11 cellular contexts compared by ENCODE assay signal in the genomic region with DNA sequence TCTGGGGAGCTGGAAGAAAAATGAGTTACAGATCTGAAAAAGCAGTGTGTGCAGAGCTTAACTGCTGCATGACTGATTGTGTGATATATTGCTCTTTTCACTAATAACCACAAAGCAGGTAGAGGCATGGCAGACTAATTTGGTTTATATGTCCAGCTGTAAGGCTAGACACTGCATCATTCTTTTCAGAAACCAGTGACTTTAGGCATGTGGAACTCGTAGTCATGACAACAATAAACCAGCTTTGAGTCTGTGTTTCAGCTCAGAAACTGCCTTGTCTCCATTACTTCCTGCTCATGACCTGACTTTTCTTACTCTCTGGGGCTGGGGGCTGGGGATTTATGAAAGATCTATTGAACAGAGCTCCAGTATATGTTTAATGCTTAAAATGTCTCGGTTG.
DNase-seq lines count a peak whose midpoint lies in the region; ATAC-seq, FAIRE-seq and TF ChIP-seq lines count a peak whose summit lies in the region.
"Had no signal": no experiment of that assay in that cellular context is flagged by ENCODE, and none has a peak within 500 bp of the region (broad histone marks: within the 10 kb centered on the region; RNA-seq: fewer than 3 reads in every experiment).

No MANE protein-coding gene starts in this region.

- H2AK5ac ChIP-seq in IMR-90 (ENCODE audit: low read depth, low read length): no peak overlapping the region

- peak; percentile 71 for ATAC-seq in IMR-90 (ENCODE audit: low read depth)
- no peak for ATAC-seq in stimulated activated naive CD8-positive, alpha-beta T cell treated with anti-CD3 and anti-CD28 coated beads, Interleukin-15, amount 100 ng/mL, for 72 hours
- ATAC-seq in HepG2: no peak

- 0% methylated on average over 2 of the region's 2 CpGs; no CpG with 5 or more reads in 1 of the 2 experiments for WGBS in IMR-90 (ENCODE audit: extremely low coverage in 2 of 2, insufficient read length in 1 of 2), 2 experiments
- 0% methylated on average over 2 of the region's 2 CpGs for WGBS in HepG2 (ENCODE audit: low lambda C conversion rate)

- POLR2A ChIA-PET in IMR-90 (lab: Charles Lee; ENCODE audit: unreplicated experiment) (no interaction called here), HepG2 (lab: Yijun Ruan, JAX) (no interaction called here)

- H3K4me1 ChIP-seq in IMR-90 (ENCODE audit: control insufficient read depth, insufficient read depth, low read length) (peaks cover 3% of the 10 kb centered on the region; the same call in 1 of the 2 replicates), HepG2 (ENCODE audit: insufficient read depth, low read length) (no peaks in the 10 kb centered on the region)
- H3K4me1 ChIP-seq: HAP-1 had no signal

- no peak overlapping the region for H3K27ac Mint-ChIP-seq in stimulated activated naive CD8-positive, alpha-beta T cell treated with anti-CD3 and anti-CD28 coated beads, Interleukin-15, amount 100 ng/mL, for 72 hours

- no peaks in the 10 kb centered on the region for H3K79me2 ChIP-seq in HepG2 (ENCODE audit: insufficient read depth, low read length)

- H3K56ac ChIP-seq in IMR-90 (ENCODE audit: extremely low read depth, insufficient read depth, low read length): no peak overlapping the region

- no peak overlapping the region for H3K14ac ChIP-seq in IMR-90 (replicated peaks; ENCODE audit: low read depth, low read length)

- H4K91ac ChIP-seq in IMR-90 (ENCODE audit: insufficient read depth, low read depth, low read length): no peak overlapping the region

- H2AFZ ChIP-seq in IMR-90 (replicated peaks; ENCODE audit: low read length, poor library complexity) (no peak overlapping the region), HepG2 (ENCODE audit: low read length) (no peak overlapping the region)

- H3K36me3 ChIP-seq in IMR-90 (ENCODE audit: control insufficient read depth, insufficient read depth, low read length) (no peaks in the 10 kb centered on the region), bronchial epithelial cell (ENCODE audit: control insufficient read depth, insufficient read depth, low read length) (no peaks in the 10 kb centered on the region), HepG2 (replicated peaks in 1 of 2; ENCODE audit: control insufficient read depth in 1 of 2, insufficient read depth in 2 of 2, low read length in 2 of 2) (no peaks in the 10 kb centered on the region)
- H3K36me3 ChIP-seq: HAP-1, suprapubic skin had no signal

- no peaks in the 10 kb centered on the region for H3K27me3 Mint-ChIP-seq in stimulated activated naive CD8-positive, alpha-beta T cell treated with anti-CD3 and anti-CD28 coated beads, Interleukin-15, amount 100 ng/mL, for 72 hours

- H3K4me1 Mint-ChIP-seq in stimulated activated naive CD8-positive, alpha-beta T cell treated with anti-CD3 and anti-CD28 coated beads, Interleukin-15, amount 100 ng/mL, for 72 hours: no peaks in the 10 kb centered on the region

- no peak overlapping the region for H3K4me3 ChIP-seq in IMR-90 (ENCODE audit: insufficient read depth, low read depth, low read length)
- no peak overlapping the region for H3K4me3 ChIP-seq in bronchial epithelial cell (ENCODE audit: low read depth, low read length)
- no peak overlapping the region for H3K4me3 ChIP-seq in HepG2 (replicated peaks in 1 of 3; ENCODE audit: insufficient read depth in 1 of 3, low read depth in 2 of 3, low read length in 3 of 3)
- H3K4me3 ChIP-seq: HAP-1, SK-N-MC, suprapubic skin had no signal

- in situ Hi-C loops in IMR-90 (cut with MboI; ENCODE audit: low sequenced_read_pairs): no loop called here
- in situ Hi-C loops in HepG2 (cut with HindIII; ENCODE audit: extremely low pct_ligation_motif_present, low pct_unique_long_range_greater_than_20kb): no loop called here

- H3K4ac ChIP-seq in IMR-90 (ENCODE audit: low read depth, low read length): no peak overlapping the region

- TF ChIP-seq CTCF in IMR-90 (conservative IDR thresholded peaks at IDR 0.05; ENCODE audit: low read depth, low read length): no peak
- no peak for TF ChIP-seq CTCF in bronchial epithelial cell (IDR thresholded peaks at IDR 0.05; ENCODE audit: insufficient read depth, low read length, severe bottlenecking)
- no peak for TF ChIP-seq CTCF in HepG2 (CRISPR knock-in tag; IDR thresholded peaks at IDR 0.05)

- H3K4me2 ChIP-seq in IMR-90 (ENCODE audit: low read depth, low read length) (no peak overlapping the region), HepG2 (ENCODE audit: low read depth, low read length) (no peak overlapping the region)

- H3K9me1 ChIP-seq in IMR-90 (ENCODE audit: insufficient read depth, low read length): no peaks in the 10 kb centered on the region

- TF ChIP-seq POLR2A in IMR-90 (IDR thresholded peaks at IDR 0.05; ENCODE audit: low read depth, low read length) (no peak), HepG2 (IDR thresholded peaks at IDR 0.05; ENCODE audit: insufficient read depth in 1 of 2, low read depth in 2 of 2, low read length in 2 of 2) (no peak)

- dilution Hi-C loops in IMR-90 (cut with HindIII; ENCODE audit: low sequenced_read_pairs, unreplicated experiment): no loop called here

- TF ChIP-seq RAD21 in IMR-90 (IDR thresholded peaks at IDR 0.05; ENCODE audit: low read length) (no peak), HepG2 (CRISPR knock-in tag; IDR thresholded peaks at IDR 0.05) (no peak)

- no peaks in the 10 kb centered on the region for H3K9me3 Mint-ChIP-seq in stimulated activated naive CD8-positive, alpha-beta T cell treated with anti-CD3 and anti-CD28 coated beads, Interleukin-15, amount 100 ng/mL, for 72 hours

- FAIRE-seq in bronchial epithelial cell (lab: Jason Lieb, UNC) (peak; percentile 89), HepG2 (lab: Jason Lieb, UNC) (no peak)

- no peak overlapping the region for H3K9ac ChIP-seq in IMR-90 (ENCODE audit: low read depth, low read length)
- no peak overlapping the region for H3K9ac ChIP-seq in HepG2 (ENCODE audit: insufficient read depth, low read depth, low read length)

- no peak overlapping the region for H3K18ac ChIP-seq in IMR-90 (ENCODE audit: low read depth, low read length)

- H4K5ac ChIP-seq in IMR-90 (ENCODE audit: low read depth, low read length): no peak overlapping the region

- intact Hi-C loops in IMR-90 (cut with micrococcal nuclease) (no loop called here), HepG2 (cut with micrococcal nuclease; ENCODE audit: unreplicated experiment) (no loop called here)

- H2BK5ac ChIP-seq in IMR-90 (ENCODE audit: low read depth, low read length, poor library complexity, severe bottlenecking): no peak overlapping the region

- BruUV-seq in IMR-90 (replicated peaks; lab: Mats Ljungman, UMichigan) (no TSS peak), HepG2 (replicated peaks; lab: Mats Ljungman, UMichigan) (no TSS peak)

- no peak overlapping the region for H2AK9ac ChIP-seq in IMR-90 (replicated peaks; ENCODE audit: low read depth, low read length, poor library complexity)

- H3K79me1 ChIP-seq in IMR-90 (ENCODE audit: low read depth in 1 of 2, low read length in 2 of 2): no peaks in the 10 kb centered on the region

- no peak overlapping the region for H4K8ac ChIP-seq in IMR-90 (ENCODE audit: low read depth in 2 of 2, low read length in 2 of 2)

- TF ChIP-seq EP300 in HepG2 (IDR thresholded peaks at IDR 0.05; ENCODE audit: low read depth in 2 of 2, low read length in 2 of 2) (no peak), HepG2 (CRISPR knock-in tag; IDR thresholded peaks at IDR 0.05; ENCODE audit: borderline replicate concordance) (no peak)

- no peak overlapping the region for H2BK120ac ChIP-seq in IMR-90 (ENCODE audit: low read depth, low read length)

- H3K4me3 Mint-ChIP-seq in stimulated activated naive CD8-positive, alpha-beta T cell treated with anti-CD3 and anti-CD28 coated beads, Interleukin-15, amount 100 ng/mL, for 72 hours: no peak overlapping the region

- H3K27ac ChIP-seq in IMR-90 (ENCODE audit: insufficient read depth, low read length): no peak overlapping the region
- no peak overlapping the region for H3K27ac ChIP-seq in HepG2 (ENCODE audit: extremely low read length, insufficient read depth, low read length)
- H3K27ac ChIP-seq: SK-N-MC, suprapubic skin had no signal

- H4K20me1 ChIP-seq in IMR-90 (ENCODE audit: insufficient read depth, low read length): no peaks in the 10 kb centered on the region
- H4K20me1 ChIP-seq in HepG2 (ENCODE audit: insufficient read depth, low read length): no peaks in the 10 kb centered on the region

- no peaks in the 10 kb centered on the region for H3K27me3 ChIP-seq in IMR-90 (ENCODE audit: control insufficient read depth, insufficient read depth, low read length)
- H3K27me3 ChIP-seq in bronchial epithelial cell (ENCODE audit: control insufficient read depth, insufficient read depth, low read length): no peaks in the 10 kb centered on the region
- no peaks in the 10 kb centered on the region for H3K27me3 ChIP-seq in HepG2 (ENCODE audit: control insufficient read depth in 1 of 2, insufficient read depth in 2 of 2, low read length in 2 of 2)
- H3K27me3 ChIP-seq: suprapubic skin had no signal

- no peaks in the 10 kb centered on the region for H3K9me3 ChIP-seq in IMR-90 (ENCODE audit: control insufficient read depth, insufficient read depth, low read length)
- H3K9me3 ChIP-seq in HepG2 (ENCODE audit: low read length): no peaks in the 10 kb centered on the region
- H3K9me3 ChIP-seq: HAP-1, suprapubic skin had no signal

- DNase-seq in GM03348 (ENCODE audit: low spot score) (peak; percentile 28), IMR-90 (peak; percentile 81), bronchial epithelial cell (ENCODE audit: low read depth) (peak; percentile 99), myocyte (ENCODE audit: low read depth) (peak; percentile 53), MV-4-11 (lab: John Stamatoyannopoulos, UW) (no peak), NCI-H510A (lab: John Stamatoyannopoulos, UW) (no peak), HepG2 (ENCODE audit: low spot score) (no peak)
- DNase-seq in stimulated activated naive CD8-positive, alpha-beta T cell treated with anti-CD3 and anti-CD28 coated beads, Interleukin-15, amount 100 ng/mL, for 72 hours: no peak

- H3K23ac ChIP-seq in IMR-90 (ENCODE audit: low read depth, low read length): no peak overlapping the region

- no peak overlapping the region for H2BK20ac ChIP-seq in IMR-90 (ENCODE audit: low read depth, low read length)

- no peak overlapping the region for H2BK15ac ChIP-seq in IMR-90 (ENCODE audit: low read depth, low read length)

- CTCF ChIA-PET in IMR-90 (lab: Yijun Ruan, JAX) (interaction anchor here (1.0 to 1.4 kb wide), 2 partner anchors 11 to 24 kb away, joined by 3 to 4 read pairs; no protein-coding TSS in a partner anchor), HepG2 (lab: Yijun Ruan, JAX; ENCODE audit: low intra/inter-chr PET ratio, low total read pairs) (no interaction called here)

TF ChIP-seq in IMR-90, 13 proteins besides CTCF, POLR2A, EP300 and RAD21:
- TF ChIP-seq MXI1 (IDR thresholded peaks at IDR 0.05; ENCODE audit: borderline replicate concordance, low read depth, low read length) (0 out of 2 replicates have a peak, but pooled peaks have one; percentile 37), MAFK (IDR thresholded peaks at IDR 0.05; ENCODE audit: low read depth, low read length) (no peak), RCOR1 (IDR thresholded peaks at IDR 0.05; ENCODE audit: insufficient replicate concordance, low read length) (no peak)

TF ChIP-seq in HepG2, 621 proteins besides CTCF, POLR2A, EP300 and RAD21 (continues in another document):
- TF ChIP-seq EED (CRISPR knock-in tag; IDR thresholded peaks at IDR 0.05) (no peak), PHF5A (CRISPR knock-in tag; IDR thresholded peaks at IDR 0.05; ENCODE audit: low read depth, unreplicated experiment) (no peak), MBNL3 (CRISPR knock-in tag; conservative IDR thresholded peaks at IDR 0.05) (no peak), HNF4A (CRISPR knock-in tag; IDR thresholded peaks at IDR 0.05) (no peak)

Comparison
In these comparisons a context has a peak if more than half of its experiments do, and no peak if none do; other contexts are left out.
1. DNase-seq: peak in GM03348 (single experiment), IMR-90 (single experiment), bronchial epithelial cell (single experiment) and myocyte (single experiment); none in MV-4-11 (single experiment), NCI-H510A (single experiment), stimulated activated naive CD8-positive, alpha-beta T cell treated with anti-CD3 and anti-CD28 coated beads, Interleukin-15, amount 100 ng/mL, for 72 hours (0 of 2) and HepG2 (single experiment).